Comparison of ENCODE assay signal across 8 cellular contexts in genomic region chr11:131694526-131695424, GRCh38.
DNase-seq lines count a peak whose midpoint lies in the region; ATAC-seq, FAIRE-seq and TF ChIP-seq lines count a peak whose summit lies in the region.

No MANE protein-coding gene starts in this region.

- 18 to 25% (median 20%) methylated on average over 28 to 34 of the region's 34 CpGs for WGBS in ovary, 3 donors

- TF ChIP-seq POLR2A in ovary (IDR thresholded peaks at IDR 0.05), result no peak
- TF ChIP-seq POLR2A in uterus (IDR thresholded peaks at IDR 0.05), result no peak

- peak; percentile 90 for ATAC-seq in GM21381 (IDR thresholded peaks at IDR 0.05; ENCODE audit: unreplicated experiment)

- no peaks in the 10 kb centered on the region for H3K27me3 ChIP-seq in ovary
- H3K27me3 ChIP-seq in uterus, result no peaks in the 10 kb centered on the region

- H3K4me1 ChIP-seq in ovary (ENCODE audit: insufficient read depth) (peaks cover 1% of the 10 kb centered on the region), uterus (no peaks in the 10 kb centered on the region)

- FAIRE-seq in RCC 7860 (lab: Jason Lieb, UNC), result no peak

- no peak for TF ChIP-seq EP300 in ovary (IDR thresholded peaks at IDR 0.05)

- TF ChIP-seq CTCF in ovary (IDR thresholded peaks at IDR 0.05) (peak; percentile 23 to 60 (median 39)), uterus (IDR thresholded peaks at IDR 0.05) (peak; percentile 73 to 83 (median 76))

- H3K9me3 ChIP-seq in ovary, result no peaks in the 10 kb centered on the region
- no peaks in the 10 kb centered on the region for H3K9me3 ChIP-seq in uterus

- H3K4me3 ChIP-seq in ovary (no peak overlapping the region), uterus (no peak overlapping the region)

- intact Hi-C loops in ovary (cut with DNase I) (no loop called here), uterus (cut with DNase I; ENCODE audit: low total_unique reads) (no loop called here)

- DNase-seq in DMS79 (lab: John Stamatoyannopoulos, UW) (peak; percentile 34), HK-2 (ENCODE audit: unreplicated experiment) (peak; percentile 66), RCC 7860 (ENCODE audit: low spot score) (peak; percentile 24), globus pallidus (ENCODE audit: low spot score) (peak; percentile 84), ovary (peak; percentile 61 to 86 (median 66)), uterus (peak; percentile 47 to 72)
- DNase-seq in activated naive CD4-positive, alpha-beta T cell treated with Interleukin-2 at 50 U/mL for 16 hours, result peak; percentile 53

- H3K27ac ChIP-seq in ovary (no peak overlapping the region), uterus (no peak overlapping the region)

- H3K36me3 ChIP-seq in ovary, result no peaks in the 10 kb centered on the region
- H3K36me3 ChIP-seq in uterus, result no peaks in the 10 kb centered on the region

Comparison
In these comparisons a context has a peak if more than half of its experiments do, and no peak if none do; other contexts are left out.
1. DNase-seq: peak in every context shown above with its lines; median percentile 84 in globus pallidus; 66 in HK-2; 66 in ovary; 60 in uterus; 53 in activated naive CD4-positive, alpha-beta T cell treated with Interleukin-2 at 50 U/mL for 16 hours; 34 in DMS79; 24 in RCC 7860.